ENCODE assay signal across 20 cellular contexts in the genomic region with DNA sequence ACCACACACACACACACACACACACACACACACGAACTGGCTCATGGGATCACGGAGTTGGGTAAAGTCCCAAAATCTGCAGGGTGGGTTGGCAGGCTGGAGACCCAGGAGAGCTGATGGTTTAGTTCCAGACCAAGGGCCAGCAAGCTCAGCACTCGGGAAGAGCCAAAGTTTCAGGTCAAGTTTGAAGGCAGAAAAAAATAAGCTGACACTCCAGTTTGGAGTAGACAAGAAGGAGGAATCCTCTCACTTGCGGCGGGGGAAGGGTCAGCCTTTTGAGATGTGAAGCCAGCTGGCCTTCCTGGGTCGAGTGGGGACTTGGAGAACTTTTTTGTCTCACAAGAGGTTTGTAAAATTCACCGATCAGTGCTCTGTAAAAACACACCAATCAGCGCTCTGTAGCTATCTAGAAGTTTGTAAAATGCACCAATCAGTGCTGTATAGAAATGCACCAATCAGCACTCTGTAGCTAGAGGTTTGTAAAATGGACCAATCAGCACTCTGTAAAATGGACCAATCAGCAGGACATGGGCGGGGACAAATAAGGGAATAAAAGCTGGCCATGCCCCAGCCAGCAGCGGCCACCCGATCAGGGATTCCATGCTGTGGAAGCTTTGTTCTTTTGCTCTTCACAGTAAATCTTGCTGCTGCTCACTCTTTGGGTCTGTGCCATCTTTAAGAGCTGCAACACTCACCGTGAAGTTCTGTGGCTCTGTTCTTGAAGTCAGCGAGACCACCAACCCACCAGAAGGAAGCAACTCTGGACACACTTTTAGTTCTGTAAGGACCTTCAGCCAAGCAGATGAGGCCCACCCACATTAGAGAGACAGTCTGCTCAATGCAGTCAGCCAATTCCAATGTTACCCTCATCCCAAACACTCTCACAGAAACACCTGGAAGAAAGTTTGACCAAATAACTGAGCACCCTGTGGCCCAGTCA. TPM values are rescaled to one million over a fixed set of nuclear protein-coding genes. Genes with fewer than 3 reads are reported as not detected.
DNase-seq lines count a peak whose midpoint lies in the region; TF ChIP-seq lines count a peak whose summit lies in the region.
"Had no signal": no experiment of that assay in that cellular context is flagged by ENCODE, and none has a peak within 500 bp of the region (broad histone marks: within the 10 kb centered on the region; RNA-seq: fewer than 3 reads in every experiment).

No MANE protein-coding gene starts in this region.

- H3K36me3 ChIP-seq in endodermal cell (ENCODE audit: control insufficient read depth, insufficient read depth, low read length) (no peaks in the 10 kb centered on the region), spleen (no peaks in the 10 kb centered on the region)
- H3K36me3 ChIP-seq: HAP-1 had no signal

- no peak overlapping the region for H3K9ac ChIP-seq in endodermal cell (ENCODE audit: extremely low read depth, low read length, poor library complexity, severe bottlenecking)

- TF ChIP-seq POLR2A in spleen (IDR thresholded peaks at IDR 0.05), result no peak

- H3K27ac Mint-ChIP-seq in endodermal cell (no peak overlapping the region), CD14-positive monocyte (no peak overlapping the region)
- H3K27ac Mint-ChIP-seq: CD8-positive, alpha-beta T cell; IgD-negative memory B cell had no signal

- H3K9me3 ChIP-seq in endodermal cell (ENCODE audit: control insufficient read depth, low read length) (no peaks in the 10 kb centered on the region), spleen (no peaks in the 10 kb centered on the region)
- H3K9me3 ChIP-seq: HAP-1 had no signal

- H3K36me3 Mint-ChIP-seq in endodermal cell (ENCODE audit: low read depth), result no peaks in the 10 kb centered on the region
- H3K36me3 Mint-ChIP-seq in CD14-positive monocyte, result no peaks in the 10 kb centered on the region
- H3K36me3 Mint-ChIP-seq: CD8-positive, alpha-beta T cell; IgD-negative memory B cell had no signal

- H3K27me3 Mint-ChIP-seq in endodermal cell (ENCODE audit: insufficient read depth), result peaks cover 6% of the 10 kb centered on the region
- H3K27me3 Mint-ChIP-seq in CD14-positive monocyte (ENCODE audit: low read depth in 3 of 3), result peaks cover 20 to 38% (median 26%) of the 10 kb centered on the region in 3 donors

- H3K9me3 Mint-ChIP-seq in endodermal cell, result no peaks in the 10 kb centered on the region
- H3K9me3 Mint-ChIP-seq in CD14-positive monocyte, result peaks cover 0 to 11% (median 8%) of the 10 kb centered on the region in 7 donors
- H3K9me3 Mint-ChIP-seq: CD8-positive, alpha-beta T cell had no signal

- 82 to 87% methylated on average over 10 to 13 of the region's 13 CpGs for WGBS in endodermal cell (ENCODE audit: insufficient coverage in 1 of 2, insufficient read length in 1 of 2), 2 experiments
- WGBS in spleen, 5 donors, result 75 to 86% (median 81%) methylated on average over 13 of the region's 13 CpGs

- DNase-seq in activated CD8-positive, alpha-beta memory T cell treated with anti-CD3 and anti-CD28 coated beads for 24 hours, result peak; percentile 21
- no peak for DNase-seq in activated CD8-positive, alpha-beta memory T cell treated with anti-CD3 and anti-CD28 coated beads, Interleukin-2, amount 50 U/mL, for 4 hours
- DNase-seq in NAMALWA (ENCODE audit: low spot score), result peak; percentile 29
- DNase-seq in endodermal cell, result peak; percentile 31
- peak; percentile 24 for DNase-seq in spleen
- no peak for DNase-seq in NCI-H1930 (lab: John Stamatoyannopoulos, UW)
- no peak for DNase-seq in stimulated activated CD4-positive, alpha-beta T cell treated with anti-CD3 and anti-CD28 coated beads, Interleukin-1b, Interleukin-23, amount 100 ng/mL, for 48 hours
- no peak for DNase-seq in CD14-positive monocyte (ENCODE audit: low spot score)
- DNase-seq: 8988T, NCI-H1417, NCI-H2029, NCI-H2171, NCI-H446 treated with DMSO at 0.1 percent for 48 hours, NCI-H748 treated with DMSO at 0.1 percent for 48 hours, PC-3 had no signal

- H3K4me3 ChIP-seq in endodermal cell (ENCODE audit: low read length) (no peak overlapping the region), spleen (no peak overlapping the region)
- H3K4me3 ChIP-seq: HAP-1 had no signal

- H3K27me3 ChIP-seq in endodermal cell (ENCODE audit: control insufficient read depth, insufficient read depth, low read length, poor library complexity, severe bottlenecking) (no peaks in the 10 kb centered on the region), spleen (replicated peaks in 1 of 7) (peaks cover 0 to 83% (median 15%) of the 10 kb centered on the region in 7 donors)

- H3K4me3 Mint-ChIP-seq in endodermal cell, result no peak overlapping the region
- H3K4me3 Mint-ChIP-seq in CD14-positive monocyte, result no peak overlapping the region
- H3K4me3 Mint-ChIP-seq: CD8-positive, alpha-beta T cell had no signal

- intact Hi-C loops in spleen (cut with DNase I; ENCODE audit: low total_unique reads) (no loop called here), CD14-positive monocyte (cut with micrococcal nuclease) (no loop called here)

- H3K4me1 Mint-ChIP-seq in endodermal cell, result peaks cover 10% of the 10 kb centered on the region
- peaks cover 9% of the 10 kb centered on the region for H3K4me1 Mint-ChIP-seq in CD14-positive monocyte

- TF ChIP-seq CTCF in endodermal cell (conservative IDR thresholded peaks at IDR 0.05) (no peak), spleen (IDR thresholded peaks at IDR 0.05 in 8 of 11, conservative IDR thresholded peaks at IDR 0.05 in 3 of 11) (no peak), CD14-positive monocyte (IDR thresholded peaks at IDR 0.05) (no peak)

- H3K4me1 ChIP-seq in endodermal cell (ENCODE audit: control insufficient read depth, insufficient read depth, low read length) (no peaks in the 10 kb centered on the region), spleen (no peaks in the 10 kb centered on the region)
- H3K4me1 ChIP-seq: HAP-1 had no signal

- H3K27ac ChIP-seq in endodermal cell (ENCODE audit: low read depth, low read length) (no peak overlapping the region), spleen (no peak overlapping the region)
- H3K27ac ChIP-seq: HL-60 had no signal

RNA-seq across cellular contexts. Expression of gene UNC5A, which starts 37.8 kb away (rescaled TPM):
- total RNA-seq in endodermal cell (1 to 10 TPM in 1 of 2 donors, under 1 TPM in 1; 0.89 to 1.4 TPM), spleen (not detected)
- 3.4 TPM for polyA plus RNA-seq in endodermal cell (2013, experiment 1 of 2)
- polyA plus RNA-seq in endodermal cell (2013, experiment 2 of 2), result 3.0 TPM
- polyA plus RNA-seq in spleen (under 1 TPM in 2 of 3 donors, not detected in 1; 0.03 to 0.06 TPM), CD14-positive monocyte (under 1 TPM; 0.03 to 0.07 TPM)
- total RNA-seq: CD8-positive, alpha-beta T cell had no signal
- polyA plus RNA-seq: BJ, IgD-negative memory B cell had no signal

Comparison
In these comparisons a context has a peak if more than half of its experiments do, and no peak if none do; other contexts are left out.
1. DNase-seq: peak in activated CD8-positive, alpha-beta memory T cell treated with anti-CD3 and anti-CD28 coated beads for 24 hours (single experiment), NAMALWA (single experiment), endodermal cell (single experiment) and spleen (single experiment); none in activated CD8-positive, alpha-beta memory T cell treated with anti-CD3 and anti-CD28 coated beads, Interleukin-2, amount 50 U/mL, for 4 hours (single experiment), NCI-H1930 (0 of 2), stimulated activated CD4-positive, alpha-beta T cell treated with anti-CD3 and anti-CD28 coated beads, Interleukin-1b, Interleukin-23, amount 100 ng/mL, for 48 hours (single experiment) and CD14-positive monocyte (single experiment).